7 cellular contexts compared by ENCODE assay signal in the genomic region with DNA sequence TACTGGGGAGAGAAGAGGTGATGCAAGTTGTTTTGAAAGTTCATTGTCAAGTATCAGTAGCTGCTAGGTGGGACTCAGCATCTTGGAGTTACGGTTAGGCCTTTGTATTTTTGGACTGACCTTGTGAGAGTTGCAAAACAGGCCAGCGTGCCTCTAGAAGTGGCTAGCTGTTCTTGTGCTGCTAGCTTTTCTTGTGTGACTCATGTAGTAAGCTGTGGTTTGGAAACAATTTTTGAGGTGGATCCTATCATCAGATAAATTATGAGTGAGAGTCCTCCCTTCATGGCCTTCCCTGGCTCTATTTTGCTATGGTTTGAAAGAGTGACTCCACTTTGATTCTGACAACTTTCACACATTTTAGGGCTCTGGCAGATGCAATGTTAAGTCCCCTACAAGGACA.
A peak's percentile ranks its signal among the peaks of the same experiment; 100 is the strongest.
DNase-seq lines count a peak whose midpoint lies in the region; ATAC-seq and TF ChIP-seq lines count a peak whose summit lies in the region.

No MANE protein-coding gene starts in this region.

- H3K4me1 ChIP-seq in smooth muscle cell (ENCODE audit: low read depth), result no peaks in the 10 kb centered on the region

- ATAC-seq in GM19438 (IDR thresholded peaks at IDR 0.05; ENCODE audit: low read depth, unreplicated experiment) (peak; percentile 29), HG03378 (IDR thresholded peaks at IDR 0.05; ENCODE audit: unreplicated experiment) (peak; percentile 74), GM18858 (IDR thresholded peaks at IDR 0.05; ENCODE audit: unreplicated experiment) (no peak)

- H3K9ac ChIP-seq in smooth muscle cell (ENCODE audit: low read depth), result no peak overlapping the region

- H3K27ac ChIP-seq in smooth muscle cell (ENCODE audit: low read depth), result no peak overlapping the region

- H4K20me1 ChIP-seq in smooth muscle cell (ENCODE audit: low read depth), result no peaks in the 10 kb centered on the region

- H3K4me2 ChIP-seq in smooth muscle cell, result peak overlapping the region; percentile 38

- H3K79me2 ChIP-seq in smooth muscle cell (ENCODE audit: low read depth), result no peaks in the 10 kb centered on the region

- H3F3A ChIP-seq in smooth muscle cell (ENCODE audit: low read depth), result no peaks in the 10 kb centered on the region

- TF ChIP-seq CTCF in smooth muscle cell (IDR thresholded peaks at IDR 0.05; ENCODE audit: borderline replicate concordance, insufficient read depth, poor library complexity, severe bottlenecking), result no peak

- no peak overlapping the region for H2AFZ ChIP-seq in smooth muscle cell (ENCODE audit: low read depth)

- no peaks in the 10 kb centered on the region for H3K9me3 ChIP-seq in smooth muscle cell (replicated peaks; ENCODE audit: low read depth)

- H3K36me3 ChIP-seq in smooth muscle cell (ENCODE audit: low read depth), result peaks cover 2% of the 10 kb centered on the region

- DNase-seq in amniotic epithelial cell (ENCODE audit: low read depth) (peak; percentile 96), smooth muscle cell (lab: John Stamatoyannopoulos, UW; ENCODE audit: unreplicated experiment) (no peak), NCI-H1436 treated with DMSO at 0.1 percent for 48 hours (lab: John Stamatoyannopoulos, UW) (no peak), DMS153 treated with DMSO at 0.1 percent for 48 hours (lab: John Stamatoyannopoulos, UW; ENCODE audit: unreplicated experiment) (no peak)

- no peak overlapping the region for H3K4me3 ChIP-seq in smooth muscle cell

- 38% methylated on average over 2 of the region's 2 CpGs for WGBS in smooth muscle cell (ENCODE audit: low lambda C conversion rate)

- H3K27me3 ChIP-seq in smooth muscle cell (ENCODE audit: low read depth), result no peaks in the 10 kb centered on the region
